ENCODE assay signal across 8 cellular contexts in the genomic region with DNA sequence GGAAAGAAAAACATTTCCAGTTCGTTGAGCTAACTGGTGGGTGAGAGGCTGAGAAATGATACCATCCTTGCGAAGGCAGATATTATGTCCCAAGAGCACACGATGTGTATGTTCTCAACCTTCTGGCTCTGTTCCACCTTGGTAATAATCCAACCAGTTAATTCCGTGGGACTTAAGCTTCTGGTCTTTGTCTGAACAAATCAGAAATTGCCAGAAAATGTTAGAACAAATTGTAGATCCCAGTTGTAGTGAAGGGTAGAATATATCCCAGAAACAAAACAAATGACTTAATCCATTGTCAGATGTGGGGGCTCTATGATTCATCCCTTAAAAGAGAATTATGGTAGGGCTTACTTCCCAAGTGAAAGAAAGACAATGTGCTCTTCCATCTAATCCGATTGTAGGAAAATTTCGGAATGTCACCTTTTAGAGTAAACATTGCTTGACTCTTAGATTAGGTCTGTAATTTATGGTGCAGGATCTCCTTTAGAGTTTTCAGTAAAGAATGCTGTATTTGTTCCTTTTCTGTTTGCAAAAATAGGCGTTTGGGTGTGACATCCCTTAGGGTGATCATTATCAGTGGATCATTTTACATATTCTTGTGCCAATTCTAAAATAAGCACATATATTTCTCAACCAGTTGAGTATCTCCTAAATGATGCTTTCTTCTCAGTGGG.
DNase-seq lines count a peak whose midpoint lies in the region; ATAC-seq and TF ChIP-seq lines count a peak whose summit lies in the region.

No MANE protein-coding gene starts in this region.

- H3K36me3 ChIP-seq in A673 (ENCODE audit: insufficient read depth, low read length, poor library complexity, severe bottlenecking) (no peaks in the 10 kb centered on the region), WERI-Rb-1 (no peaks in the 10 kb centered on the region)

- peak overlapping the region; percentile 79 for H3K4me3 Mint-ChIP-seq in activated naive CD8-positive, alpha-beta T cell treated with anti-CD3 and anti-CD28 coated beads, Interleukin-2, amount 50 U/mL, for 24 hours
- peak overlapping the region; percentile 81 to 88 (median 85) for H3K4me3 Mint-ChIP-seq in immature natural killer cell

- H3K27ac Mint-ChIP-seq in activated naive CD8-positive, alpha-beta T cell treated with anti-CD3 and anti-CD28 coated beads, Interleukin-2, amount 50 U/mL, for 24 hours: peak overlapping the region; percentile 93
- peak overlapping the region; percentile 81 to 99 (median 96) for H3K27ac Mint-ChIP-seq in immature natural killer cell

- intact Hi-C loops in A673 (cut with micrococcal nuclease; ENCODE audit: unreplicated experiment): loop anchor here (1.0 to 5.0 kb wide), 6 partner anchors 76 to 249 kb away; no protein-coding TSS in a partner anchor

- peaks cover 49% of the 10 kb centered on the region for H3K4me1 ChIP-seq in A673 (ENCODE audit: insufficient read depth, low read length, poor library complexity, severe bottlenecking)

- H3K27me3 Mint-ChIP-seq in activated naive CD8-positive, alpha-beta T cell treated with anti-CD3 and anti-CD28 coated beads, Interleukin-2, amount 50 U/mL, for 24 hours: no peaks in the 10 kb centered on the region
- peaks cover 0 to 4% (median 2%) of the 10 kb centered on the region in 3 donors for H3K27me3 Mint-ChIP-seq in immature natural killer cell (ENCODE audit: low read depth in 3 of 3)

- H3K9me3 ChIP-seq in A673 (ENCODE audit: low read depth, low read length, poor library complexity, severe bottlenecking) (no peaks in the 10 kb centered on the region), WERI-Rb-1 (ENCODE audit: severe bottlenecking) (no peaks in the 10 kb centered on the region)

- POLR2A ChIA-PET in A673 (lab: Charles Lee; ENCODE audit: low non-redundant PET): interaction anchor here (0.6 kb wide), 1 partner anchor 91 kb away, joined by 5 read pairs; no protein-coding TSS in a partner anchor

- H3K27ac ChIP-seq in A673 (ENCODE audit: low read depth, low read length, poor library complexity, severe bottlenecking) (peak overlapping the region; percentile 92), WERI-Rb-1 (no peak overlapping the region)

- no peak for ATAC-seq in activated naive CD8-positive, alpha-beta T cell treated with anti-CD3 and anti-CD28 coated beads, Interleukin-2, amount 50 U/mL, for 24 hours
- ATAC-seq in GM18870 (IDR thresholded peaks at IDR 0.05; ENCODE audit: unreplicated experiment): no peak

- H3K9me3 Mint-ChIP-seq in activated naive CD8-positive, alpha-beta T cell treated with anti-CD3 and anti-CD28 coated beads, Interleukin-2, amount 50 U/mL, for 24 hours: peaks cover 11% of the 10 kb centered on the region
- H3K9me3 Mint-ChIP-seq in immature natural killer cell: no peaks in the 10 kb centered on the region

- TF ChIP-seq CTCF in A673 (conservative IDR thresholded peaks at IDR 0.05; ENCODE audit: low read depth, low read length) (no peak), HFF-Myc (IDR thresholded peaks at IDR 0.05; ENCODE audit: low read depth, low read length, missing control alignments) (no peak), WERI-Rb-1 (IDR thresholded peaks at IDR 0.05; ENCODE audit: low read depth, low read length) (no peak)

- H3K36me3 Mint-ChIP-seq in activated naive CD8-positive, alpha-beta T cell treated with anti-CD3 and anti-CD28 coated beads, Interleukin-2, amount 50 U/mL, for 24 hours (ENCODE audit: low read depth): no peaks in the 10 kb centered on the region
- H3K36me3 Mint-ChIP-seq in immature natural killer cell: no peaks in the 10 kb centered on the region

- peak overlapping the region; percentile 16 for H3K4me3 ChIP-seq in A673 (ENCODE audit: low read depth, low read length, poor library complexity, severe bottlenecking)
- peak overlapping the region; percentile 35 for H3K4me3 ChIP-seq in HFF-Myc (replicated peaks; ENCODE audit: low read depth, low read length)
- H3K4me3 ChIP-seq in WERI-Rb-1 (ENCODE audit: low read depth, low read length): no peak overlapping the region

- DNase-seq in A673 (ENCODE audit: low spot score) (peak; percentile 96), HFF-Myc (ENCODE audit: extremely low read depth, low read depth) (peak; percentile 98), immature natural killer cell (no peak), stromal cell of bone marrow (ENCODE audit: low read depth) (peak; percentile 97), WERI-Rb-1 (no peak), SHP77 (lab: John Stamatoyannopoulos, UW) (no peak)
- DNase-seq in activated naive CD8-positive, alpha-beta T cell treated with anti-CD3 and anti-CD28 coated beads, Interleukin-2, amount 50 U/mL, for 24 hours: no peak

- H3K4me1 Mint-ChIP-seq in activated naive CD8-positive, alpha-beta T cell treated with anti-CD3 and anti-CD28 coated beads, Interleukin-2, amount 50 U/mL, for 24 hours: peaks cover 55% of the 10 kb centered on the region
- H3K4me1 Mint-ChIP-seq in immature natural killer cell: peaks cover 43 to 55% of the 10 kb centered on the region in 2 donors

- BruUV-seq in A673 (replicated peaks; lab: Mats Ljungman, UMichigan): no TSS peak

- CTCF ChIA-PET in A673 (lab: Charles Lee): interaction anchor here (0.5 to 0.9 kb wide), 4 partner anchors 63 to 198 kb away, joined by 3 to 11 read pairs (median 4); no protein-coding TSS in a partner anchor

- H3K27me3 ChIP-seq in A673 (replicated peaks; ENCODE audit: insufficient read depth, low read depth, low read length, poor library complexity) (no peaks in the 10 kb centered on the region), WERI-Rb-1 (ENCODE audit: insufficient read depth, low read depth, severe bottlenecking) (no peaks in the 10 kb centered on the region)

Comparison
In these comparisons a context has a peak if more than half of its experiments do, and no peak if none do; other contexts are left out.
1. DNase-seq: peak in A673 (single experiment), HFF-Myc (single experiment) and stromal cell of bone marrow (single experiment); none in activated naive CD8-positive, alpha-beta T cell treated with anti-CD3 and anti-CD28 coated beads, Interleukin-2, amount 50 U/mL, for 24 hours (single experiment), immature natural killer cell (0 of 3), WERI-Rb-1 (single experiment) and SHP77 (0 of 2).